ENCODE assay signal across 4 cellular contexts in genomic region chr13:110771194-110771593, GRCh38.
TF ChIP-seq lines count a peak whose summit lies in the region.

No MANE protein-coding gene starts in this region.

TF ChIP-seq in SK-N-SH, 30 proteins besides CTCF, POLR2A, EP300 and RAD21:
- no peak for TF ChIP-seq FOSL2 (IDR thresholded peaks at IDR 0.05; ENCODE audit: borderline replicate concordance, low read depth)
- no peak for TF ChIP-seq RXRA (IDR thresholded peaks at IDR 0.05; ENCODE audit: borderline replicate concordance, low read depth)
- no peak for TF ChIP-seq PBX3 (IDR thresholded peaks at IDR 0.05)
- no peak for TF ChIP-seq SIN3A (IDR thresholded peaks at IDR 0.05; ENCODE audit: borderline replicate concordance, low read depth, low read length)
- TF ChIP-seq SMC3 (IDR thresholded peaks at IDR 0.05; ENCODE audit: low read depth, low read length), result no peak
- no peak for TF ChIP-seq IRF3 (IDR thresholded peaks at IDR 0.05; ENCODE audit: low read depth, low read length)
- TF ChIP-seq USF1 (IDR thresholded peaks at IDR 0.05; ENCODE audit: borderline replicate concordance, low read depth), result no peak

TF ChIP-seq in SK-N-SH treated with all-trans-retinoic acid at 6 μM for 48 hours, 23 proteins besides CTCF, POLR2A, EP300 and RAD21:
- TF ChIP-seq TCF4 (CRISPR knock-in tag; IDR thresholded peaks at IDR 0.05; ENCODE audit: borderline replicate concordance), result no peak
- TF ChIP-seq CREB5 (CRISPR knock-in tag; IDR thresholded peaks at IDR 0.05; ENCODE audit: low read depth), result no peak
- no peak for TF ChIP-seq GLIS3 (CRISPR knock-in tag; IDR thresholded peaks at IDR 0.05)
- no peak for TF ChIP-seq CSDC2 (CRISPR knock-in tag; IDR thresholded peaks at IDR 0.05)
- TF ChIP-seq ZNF70 (CRISPR knock-in tag; IDR thresholded peaks at IDR 0.05), result no peak
- TF ChIP-seq TSHZ2 (CRISPR knock-in tag; IDR thresholded peaks at IDR 0.05), result no peak
- TF ChIP-seq ISL1 (CRISPR knock-in tag; IDR thresholded peaks at IDR 0.05), result no peak

TF ChIP-seq in IMR-90, 13 proteins besides CTCF, POLR2A, EP300 and RAD21:
- TF ChIP-seq ELK1 (IDR thresholded peaks at IDR 0.05; ENCODE audit: borderline replicate concordance, low read depth, low read length) (no peak), RCOR1 (IDR thresholded peaks at IDR 0.05; ENCODE audit: insufficient replicate concordance, low read length) (no peak), BHLHE40 (IDR thresholded peaks at IDR 0.05; ENCODE audit: low read depth, low read length) (no peak), FOS (IDR thresholded peaks at IDR 0.05; ENCODE audit: low read depth, low read length) (no peak)

TF ChIP-seq in WTC11, 78 proteins besides CTCF, POLR2A, EP300 and RAD21:
- TF ChIP-seq AR (CRISPR knock-in tag; IDR thresholded peaks at IDR 0.05) (no peak), HMGA2 (CRISPR knock-in tag; IDR thresholded peaks at IDR 0.05) (no peak), CREB1 (CRISPR knock-in tag; IDR thresholded peaks at IDR 0.05) (no peak), GTF2I (CRISPR knock-in tag; conservative IDR thresholded peaks at IDR 0.05) (no peak), ZNF396 (CRISPR knock-in tag; IDR thresholded peaks at IDR 0.05; ENCODE audit: borderline replicate concordance) (no peak), PRRX2 (CRISPR knock-in tag; IDR thresholded peaks at IDR 0.05) (no peak), ELF4 (CRISPR knock-in tag; IDR thresholded peaks at IDR 0.05; ENCODE audit: low read depth) (no peak), ZNF423 (CRISPR knock-in tag; IDR thresholded peaks at IDR 0.05) (no peak), RORB (CRISPR knock-in tag; IDR thresholded peaks at IDR 0.05) (no peak), JAZF1 (CRISPR knock-in tag; IDR thresholded peaks at IDR 0.05) (no peak), TCF7 (CRISPR knock-in tag; IDR thresholded peaks at IDR 0.05; ENCODE audit: low read depth) (no peak), ZNF671 (CRISPR knock-in tag; IDR thresholded peaks at IDR 0.05) (no peak), ATF3 (CRISPR knock-in tag; conservative IDR thresholded peaks at IDR 0.05) (no peak)
